8 cellular contexts compared by ENCODE assay signal in genomic region chr2:134375935-134376334, GRCh38.
DNase-seq lines count a peak whose midpoint lies in the region; ATAC-seq, FAIRE-seq and TF ChIP-seq lines count a peak whose summit lies in the region.
"Had no signal": no experiment of that assay in that cellular context is flagged by ENCODE, and none has a peak within 500 bp of the region (broad histone marks: within the 10 kb centered on the region; RNA-seq: fewer than 3 reads in every experiment).

No MANE protein-coding gene starts in this region.

- H3K27me3 ChIP-seq in bronchial epithelial cell (ENCODE audit: control insufficient read depth, insufficient read depth, low read length) (no peaks in the 10 kb centered on the region), tibial nerve (no peaks in the 10 kb centered on the region)

- no peaks in the 10 kb centered on the region for H3K27me3 Mint-ChIP-seq in activated naive CD4-positive, alpha-beta T cell treated with anti-CD3 and anti-CD28 coated beads for 36 hours (ENCODE audit: low read depth)

- no peaks in the 10 kb centered on the region for H3K9me3 ChIP-seq in tibial nerve

- no peak overlapping the region for H3K4me3 ChIP-seq in bronchial epithelial cell (ENCODE audit: low read depth, low read length)
- H3K4me3 ChIP-seq in tibial nerve = no peak overlapping the region

- peak; percentile 98 for ATAC-seq in left colon
- ATAC-seq in GM18511 (IDR thresholded peaks at IDR 0.05; ENCODE audit: unreplicated experiment) = no peak

- H3K4me3 Mint-ChIP-seq in activated naive CD4-positive, alpha-beta T cell treated with anti-CD3 and anti-CD28 coated beads for 36 hours = no peak overlapping the region
- H3K4me3 Mint-ChIP-seq: T-helper 1 cell treated with Interleukin-12 subunit alpha and Interleukin-12 subunit beta and Interleukin-4 antibody, amounts not matched to agents 30 μg/mL and 1 μg/mL, for 36 hours had no signal

- peak in 1 of 2 donors; percentile 17 for TF ChIP-seq EP300 in tibial nerve (IDR thresholded peaks at IDR 0.05)

- H3K27ac ChIP-seq in tibial nerve = peak overlapping the region in 1 of 4 donors; percentile 33

- no peaks in the 10 kb centered on the region for H3K4me1 Mint-ChIP-seq in activated naive CD4-positive, alpha-beta T cell treated with anti-CD3 and anti-CD28 coated beads for 36 hours (ENCODE audit: low read depth)

- TF ChIP-seq CTCF in bronchial epithelial cell (IDR thresholded peaks at IDR 0.05; ENCODE audit: insufficient read depth, low read length, severe bottlenecking) = peak; percentile 56
- TF ChIP-seq CTCF in tibial nerve (IDR thresholded peaks at IDR 0.05) = peak in 4 of 5 experiments; percentile 3 to 59 (median 40)

- H3K27ac Mint-ChIP-seq in activated naive CD4-positive, alpha-beta T cell treated with anti-CD3 and anti-CD28 coated beads for 36 hours = no peak overlapping the region
- H3K27ac Mint-ChIP-seq: T-helper 1 cell treated with Interleukin-12 subunit alpha and Interleukin-12 subunit beta and Interleukin-4 antibody, amounts not matched to agents 30 μg/mL and 1 μg/mL, for 36 hours had no signal

- no peaks in the 10 kb centered on the region for H3K9me3 Mint-ChIP-seq in activated naive CD4-positive, alpha-beta T cell treated with anti-CD3 and anti-CD28 coated beads for 36 hours
- H3K9me3 Mint-ChIP-seq: T-helper 1 cell treated with Interleukin-12 subunit alpha and Interleukin-12 subunit beta and Interleukin-4 antibody, amounts not matched to agents 30 μg/mL and 1 μg/mL, for 36 hours had no signal

- H3K36me3 ChIP-seq in bronchial epithelial cell (ENCODE audit: control insufficient read depth, insufficient read depth, low read length) (no peaks in the 10 kb centered on the region), tibial nerve (peaks cover 0 to 3% (median 0%) of the 10 kb centered on the region in 3 donors)

- peaks cover 22% of the 10 kb centered on the region for H3K36me3 Mint-ChIP-seq in activated naive CD4-positive, alpha-beta T cell treated with anti-CD3 and anti-CD28 coated beads for 36 hours (ENCODE audit: low read depth)

- intact Hi-C loops in left colon (cut with DNase I, micrococcal nuclease) = no loop called here
- intact Hi-C loops in activated naive CD4-positive, alpha-beta T cell treated with anti-CD3 and anti-CD28 coated beads for 36 hours (cut with micrococcal nuclease) = no loop called here

- 60 to 65% methylated on average over 3 of the region's 3 CpGs for WGBS in tibial nerve, 2 donors

- CTCF ChIA-PET in activated naive CD4-positive, alpha-beta T cell treated with anti-CD3 and anti-CD28 coated beads for 36 hours (lab: Charles Lee) = interaction anchor here (0.6 kb wide), 1 partner anchor 61 kb away, joined by 3 read pairs; no protein-coding TSS in a partner anchor

- H3K4me1 ChIP-seq in tibial nerve = peaks cover 0 to 38% (median 12%) of the 10 kb centered on the region in 4 donors

- DNase-seq in NCI-H146 (lab: John Stamatoyannopoulos, UW) (peak; percentile 43), bronchial epithelial cell (ENCODE audit: low read depth) (peak; percentile 39), left colon (peak; percentile 45 to 52), tibial nerve (ENCODE audit: low spot score in 2 of 2) (peak; percentile 29 to 34)
- no peak for DNase-seq in activated CD4-positive, CD25-positive, alpha-beta regulatory T cell treated with anti-CD3 and anti-CD28 coated beads, Interleukin-2, amount 50 U/mL, for 72 hours
- no peak for DNase-seq in activated naive CD4-positive, alpha-beta T cell treated with anti-CD3 and anti-CD28 coated beads for 36 hours

- FAIRE-seq in bronchial epithelial cell (lab: Jason Lieb, UNC) = no peak

- TF ChIP-seq POLR2A in tibial nerve (IDR thresholded peaks at IDR 0.05) = no peak

Comparison
In these comparisons a context has a peak if more than half of its experiments do, and no peak if none do; other contexts are left out.
1. DNase-seq: peak in NCI-H146 (single experiment), bronchial epithelial cell (single experiment), left colon (2 of 2) and tibial nerve (2 of 2); none in activated CD4-positive, CD25-positive, alpha-beta regulatory T cell treated with anti-CD3 and anti-CD28 coated beads, Interleukin-2, amount 50 U/mL, for 72 hours (single experiment) and activated naive CD4-positive, alpha-beta T cell treated with anti-CD3 and anti-CD28 coated beads for 36 hours (single experiment).